Comparison of ENCODE assay signal across 8 cellular contexts in genomic region chr15:67125589-67126502, GRCh38.
DNase-seq lines count a peak whose midpoint lies in the region; ATAC-seq, FAIRE-seq and TF ChIP-seq lines count a peak whose summit lies in the region.

No MANE protein-coding gene starts in this region.

- H3K4me1 Mint-ChIP-seq in brain (peaks cover 46% of the 10 kb centered on the region), type B pancreatic cell (ENCODE audit: unreplicated experiment) (peaks cover 55% of the 10 kb centered on the region)
- H3K4me1 Mint-ChIP-seq in activated T-cell treated with anti-CD3 and anti-CD28 coated beads, Interleukin-2, amount 50 U/mL, for 4 hours (ENCODE audit: low read depth), result peaks cover 74% of the 10 kb centered on the region

- no peak for TF ChIP-seq CTCF in AG09309 (IDR thresholded peaks at IDR 0.05; ENCODE audit: control insufficient read depth, insufficient read depth, low read depth, low read length, missing control alignments)
- TF ChIP-seq CTCF in brain (conservative IDR thresholded peaks at IDR 0.05), result no peak
- TF ChIP-seq CTCF in HepG2 (CRISPR knock-in tag; IDR thresholded peaks at IDR 0.05), result no peak
- no peak for TF ChIP-seq CTCF in type B pancreatic cell (conservative IDR thresholded peaks at IDR 0.05)

- no peak for FAIRE-seq in HepG2 (lab: Jason Lieb, UNC)

- POLR2A ChIA-PET in HepG2 (lab: Yijun Ruan, JAX), result interaction anchor here (0.8 to 1.8 kb wide), 4 partner anchors 21 to 62 kb away, joined by 3 to 6 read pairs (median 4); no protein-coding TSS in a partner anchor

- no peaks in the 10 kb centered on the region for H3K27me3 Mint-ChIP-seq in brain
- no peaks in the 10 kb centered on the region for H3K27me3 Mint-ChIP-seq in type B pancreatic cell
- H3K27me3 Mint-ChIP-seq in activated T-cell treated with anti-CD3 and anti-CD28 coated beads, Interleukin-2, amount 50 U/mL, for 4 hours (ENCODE audit: low read depth), result no peaks in the 10 kb centered on the region

- no peak for ATAC-seq in HepG2
- ATAC-seq in activated T-cell treated with anti-CD3 and anti-CD28 coated beads, Interleukin-2, amount 50 U/mL, for 4 hours, result no peak
- no peak for ATAC-seq in HG03571 (IDR thresholded peaks at IDR 0.05; ENCODE audit: unreplicated experiment)

- H3K36me3 Mint-ChIP-seq in brain (no peaks in the 10 kb centered on the region), type B pancreatic cell (peaks cover 16% of the 10 kb centered on the region)
- peaks cover 9% of the 10 kb centered on the region for H3K36me3 Mint-ChIP-seq in activated T-cell treated with anti-CD3 and anti-CD28 coated beads, Interleukin-2, amount 50 U/mL, for 4 hours (ENCODE audit: insufficient read depth)

- no peak for TF ChIP-seq POLR2A in HepG2 (IDR thresholded peaks at IDR 0.05; ENCODE audit: insufficient read depth in 1 of 2, low read depth in 2 of 2, low read length in 2 of 2)

- no peak overlapping the region for H3K27ac ChIP-seq in HepG2 (ENCODE audit: extremely low read length, insufficient read depth, low read length)

- TF ChIP-seq EP300 in HepG2 (IDR thresholded peaks at IDR 0.05; ENCODE audit: low read depth in 2 of 2, low read length in 2 of 2) (no peak), HepG2 (CRISPR knock-in tag; IDR thresholded peaks at IDR 0.05; ENCODE audit: borderline replicate concordance) (no peak)

- peak overlapping the region in 3 of 5 experiments; percentile 34 to 79 (median 53) for H3K4me3 Mint-ChIP-seq in brain
- H3K4me3 Mint-ChIP-seq in type B pancreatic cell, result peak overlapping the region; percentile 23
- no peak overlapping the region for H3K4me3 Mint-ChIP-seq in activated T-cell treated with anti-CD3 and anti-CD28 coated beads, Interleukin-2, amount 50 U/mL, for 4 hours

- H3K4me3 ChIP-seq in AG09309 (ENCODE audit: control insufficient read depth, low read depth, low read length) (peak overlapping the region; percentile 3), HepG2 (replicated peaks in 1 of 3; ENCODE audit: insufficient read depth in 1 of 3, low read depth in 2 of 3, low read length in 3 of 3) (no peak overlapping the region)

- CTCF ChIA-PET in HepG2 (lab: Yijun Ruan, JAX; ENCODE audit: low intra/inter-chr PET ratio, low total read pairs), result no interaction called here

- peaks cover 11 to 20% of the 10 kb centered on the region in 2 experiments; a peak in 4 of 5 replicates for H3K36me3 ChIP-seq in HepG2 (replicated peaks in 1 of 2; ENCODE audit: control insufficient read depth in 1 of 2, insufficient read depth in 2 of 2, low read length in 2 of 2)

- H3K27ac Mint-ChIP-seq in brain (peak overlapping the region; percentile 63 to 96 (median 82)), type B pancreatic cell (peak overlapping the region; percentile 75)

- H3K4me2 ChIP-seq in HepG2 (ENCODE audit: low read depth, low read length), result no peak overlapping the region

- no peaks in the 10 kb centered on the region for H3K9me3 ChIP-seq in HepG2 (ENCODE audit: low read length)

- H4K20me1 ChIP-seq in HepG2 (ENCODE audit: insufficient read depth, low read length), result peaks cover 85% of the 10 kb centered on the region

- no peaks in the 10 kb centered on the region for H3K27me3 ChIP-seq in HepG2 (ENCODE audit: control insufficient read depth in 1 of 2, insufficient read depth in 2 of 2, low read length in 2 of 2)

- H3K4me1 ChIP-seq in HepG2 (ENCODE audit: insufficient read depth, low read length), result peaks cover 45% of the 10 kb centered on the region

- in situ Hi-C loops in HepG2 (cut with HindIII; ENCODE audit: extremely low pct_ligation_motif_present, low pct_unique_long_range_greater_than_20kb), result no loop called here

- H3K9ac ChIP-seq in HepG2 (ENCODE audit: insufficient read depth, low read depth, low read length), result no peak overlapping the region

- peaks cover 60% of the 10 kb centered on the region for H3K79me2 ChIP-seq in HepG2 (ENCODE audit: insufficient read depth, low read length)

- no peak overlapping the region for H2AFZ ChIP-seq in HepG2 (ENCODE audit: low read length)

- TF ChIP-seq RAD21 in HepG2 (CRISPR knock-in tag; IDR thresholded peaks at IDR 0.05), result no peak

- intact Hi-C loops in HepG2 (cut with micrococcal nuclease; ENCODE audit: unreplicated experiment), result no loop called here

- BruUV-seq in HepG2 (replicated peaks; lab: Mats Ljungman, UMichigan), result no TSS peak

- H3K9me3 Mint-ChIP-seq in brain, result no peaks in the 10 kb centered on the region
- no peaks in the 10 kb centered on the region for H3K9me3 Mint-ChIP-seq in type B pancreatic cell
- H3K9me3 Mint-ChIP-seq in activated T-cell treated with anti-CD3 and anti-CD28 coated beads, Interleukin-2, amount 50 U/mL, for 4 hours, result no peaks in the 10 kb centered on the region

- WGBS in HepG2 (ENCODE audit: low lambda C conversion rate), result 92% methylated on average over 20 of the region's 20 CpGs

- DNase-seq in AG09309 (ENCODE audit: low read depth), result peak; percentile 98
- DNase-seq in LHCN-M2 (ENCODE audit: low read depth), result peak; percentile 100
- no peak for DNase-seq in HepG2 (ENCODE audit: low spot score)
- no peak for DNase-seq in type B pancreatic cell (ENCODE audit: extremely low spot score, unreplicated experiment)
- DNase-seq in activated T-cell treated with anti-CD3 and anti-CD28 coated beads, Interleukin-2, amount 50 U/mL, for 4 hours, result no peak
- no peak for DNase-seq in HUDEP-2 (lab: John Stamatoyannopoulos, UW; ENCODE audit: unreplicated experiment in 76 of 76)

TF ChIP-seq in HepG2, 621 proteins besides CTCF, POLR2A, EP300 and RAD21 (continues in another document):
- TF ChIP-seq ZBTB40 (IDR thresholded peaks at IDR 0.05) (no peak), ZBTB40 (CRISPR knock-in tag; IDR thresholded peaks at IDR 0.05) (no peak)

Comparison
In these comparisons a context has a peak if more than half of its experiments do, and no peak if none do; other contexts are left out.
1. DNase-seq: peak in AG09309 (single experiment) and LHCN-M2 (single experiment); none in HepG2 (single experiment), type B pancreatic cell (single experiment), activated T-cell treated with anti-CD3 and anti-CD28 coated beads, Interleukin-2, amount 50 U/mL, for 4 hours (single experiment) and HUDEP-2 (0 of 76).